15 cellular contexts compared by ENCODE assay signal in genomic region chr2:204860249-204860648, GRCh38.
DNase-seq lines count a peak whose midpoint lies in the region; FAIRE-seq and TF ChIP-seq lines count a peak whose summit lies in the region.
"Had no signal": no experiment of that assay in that cellular context is flagged by ENCODE, and none has a peak within 500 bp of the region (broad histone marks: within the 10 kb centered on the region; RNA-seq: fewer than 3 reads in every experiment).

No MANE protein-coding gene starts in this region.

- H3K27ac ChIP-seq in fibroblast of lung (ENCODE audit: insufficient read depth, low read length): no peak overlapping the region
- H3K27ac ChIP-seq: adrenal gland, epithelial cell of prostate, left lung had no signal

- no peak for TF ChIP-seq CTCF in D721Med (IDR thresholded peaks at IDR 0.05; ENCODE audit: insufficient read depth, missing control alignments)
- peak in 1 of 2 donors; percentile 8 for TF ChIP-seq CTCF in fibroblast of lung (conservative IDR thresholded peaks at IDR 0.05 in 1 of 2, IDR thresholded peaks at IDR 0.05 in 1 of 2; ENCODE audit: low read depth in 1 of 2, low read length in 2 of 2)

- no peaks in the 10 kb centered on the region for H3K36me3 ChIP-seq in fibroblast of lung (ENCODE audit: control insufficient read depth, insufficient read depth, low read length)
- H3K36me3 ChIP-seq: adrenal gland, left lung had no signal

- no peak overlapping the region for H2AFZ ChIP-seq in fibroblast of lung (ENCODE audit: low read length)

- peak; percentile 74 for FAIRE-seq in D721Med (lab: Jason Lieb, UNC)
- FAIRE-seq: GM18507, GM19239 had no signal

- H3K79me2 ChIP-seq in fibroblast of lung (ENCODE audit: control insufficient read depth, insufficient read depth, low read length): no peaks in the 10 kb centered on the region

- H3K9ac ChIP-seq in fibroblast of lung (ENCODE audit: insufficient read depth, low read length): no peak overlapping the region

- DNase-seq in D721Med (ENCODE audit: insufficient read length, low spot score): no peak
- peak; percentile 89 to 97 for DNase-seq in NCI-H446 (lab: John Stamatoyannopoulos, UW)
- DNase-seq in fibroblast of lung (ENCODE audit: low read depth in 2 of 2): peak; percentile 4 to 19
- DNase-seq in pons (ENCODE audit: low spot score): peak; percentile 61
- no peak for DNase-seq in NCI-H748 treated with DMSO at 0.1 percent for 48 hours (lab: John Stamatoyannopoulos, UW)
- DNase-seq in stimulated activated naive CD4-positive, alpha-beta T cell treated with Interleukin-2 at 50 U/mL for 16 hours (lab: John Stamatoyannopoulos, UW): no peak
- DNase-seq in activated CD8-positive, alpha-beta memory T cell treated with anti-CD3 and anti-CD28 coated beads, Interleukin-2, amount 50 U/mL, for 48 hours: no peak
- no peak for DNase-seq in NCI-H526 treated with DMSO at 0.1 percent for 48 hours (lab: John Stamatoyannopoulos, UW)
- DNase-seq: activated CD4-positive, alpha-beta memory T cell treated with anti-CD3 and anti-CD28 coated beads for 36 hours; adrenal gland; left lung; NCI-H1436 treated with DMSO at 0.1 percent for 48 hours had no signal

- no peaks in the 10 kb centered on the region for H4K20me1 ChIP-seq in fibroblast of lung (ENCODE audit: control insufficient read depth, extremely low read depth, insufficient read depth, low read length)

- no peak overlapping the region for H3K4me2 ChIP-seq in fibroblast of lung (ENCODE audit: extremely low read depth, insufficient read depth, low read length)

- no peak overlapping the region for H3K4me3 ChIP-seq in fibroblast of lung (replicated peaks in 1 of 4; ENCODE audit: control extremely low read depth in 1 of 4, insufficient read depth in 1 of 4, low read depth in 3 of 4, low read length in 4 of 4)
- H3K4me3 ChIP-seq: adrenal gland, left lung had no signal

- H3K9me3 ChIP-seq in fibroblast of lung (ENCODE audit: control insufficient read depth, insufficient read depth, low read depth, low read length): no peaks in the 10 kb centered on the region
- H3K9me3 ChIP-seq: adrenal gland, left lung had no signal

- no peaks in the 10 kb centered on the region for H3K27me3 ChIP-seq in fibroblast of lung (ENCODE audit: control insufficient read depth, insufficient read depth, low read length)
- H3K27me3 ChIP-seq: adrenal gland, left lung had no signal

- no peaks in the 10 kb centered on the region for H3K4me1 ChIP-seq in fibroblast of lung (ENCODE audit: control insufficient read depth, extremely low read depth, insufficient read depth, low read length)
- H3K4me1 ChIP-seq: adrenal gland, left lung had no signal

Comparison
In these comparisons a context has a peak if more than half of its experiments do, and no peak if none do; other contexts are left out.
1. DNase-seq: peak in NCI-H446 (2 of 2), fibroblast of lung (2 of 2) and pons (single experiment); none in D721Med (single experiment), NCI-H748 treated with DMSO at 0.1 percent for 48 hours (single experiment), stimulated activated naive CD4-positive, alpha-beta T cell treated with Interleukin-2 at 50 U/mL for 16 hours (single experiment), activated CD8-positive, alpha-beta memory T cell treated with anti-CD3 and anti-CD28 coated beads, Interleukin-2, amount 50 U/mL, for 48 hours (single experiment) and NCI-H526 treated with DMSO at 0.1 percent for 48 hours (single experiment).